In the genomic region with DNA sequence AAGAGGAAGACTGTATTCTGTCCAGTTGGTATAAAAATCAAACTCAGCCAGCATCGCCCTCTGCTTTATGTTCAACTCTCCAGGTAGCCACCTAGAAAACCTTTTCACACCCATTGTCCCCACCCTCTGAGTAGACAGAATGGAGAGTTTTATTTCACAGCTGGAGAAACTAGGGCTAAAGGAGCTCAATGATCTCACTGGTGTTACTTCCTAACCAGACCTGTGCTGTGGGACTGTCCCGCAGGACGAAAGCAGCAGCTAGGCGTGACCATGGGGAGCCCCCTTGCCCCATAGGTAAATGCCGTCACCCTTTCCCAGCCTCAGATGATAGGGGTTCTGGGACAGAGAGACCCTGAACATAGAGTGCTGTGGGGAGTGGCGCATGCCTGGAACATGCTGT, we compare ENCODE assay signal across 17 cellular contexts.
DNase-seq lines count a peak whose midpoint lies in the region; ATAC-seq, FAIRE-seq and TF ChIP-seq lines count a peak whose summit lies in the region.
"Had no signal": no experiment of that assay in that cellular context is flagged by ENCODE, and none has a peak within 500 bp of the region (broad histone marks: within the 10 kb centered on the region; RNA-seq: fewer than 3 reads in every experiment).

No MANE protein-coding gene starts in this region.

- H3K4me1 Mint-ChIP-seq in endothelial cell (ENCODE audit: unreplicated experiment) = peaks cover 10% of the 10 kb centered on the region
- peaks cover 14% of the 10 kb centered on the region for H3K4me1 Mint-ChIP-seq in type B pancreatic cell (ENCODE audit: unreplicated experiment)

- H3K9me3 Mint-ChIP-seq in endothelial cell (ENCODE audit: unreplicated experiment) (no peaks in the 10 kb centered on the region), type B pancreatic cell (no peaks in the 10 kb centered on the region)
- H3K9me3 Mint-ChIP-seq: IgD-negative memory B cell had no signal

- H3K4me1 ChIP-seq in OCI-LY7 (ENCODE audit: insufficient read depth, low read length, poor library complexity, severe bottlenecking) = no peaks in the 10 kb centered on the region
- H3K4me1 ChIP-seq: foreskin keratinocyte had no signal

- no peaks in the 10 kb centered on the region for H4K20me1 ChIP-seq in OCI-LY7 (ENCODE audit: insufficient read depth, low read length)

- TF ChIP-seq CTCF in endothelial cell (IDR thresholded peaks at IDR 0.05; ENCODE audit: unreplicated experiment) (no peak), OCI-LY7 (conservative IDR thresholded peaks at IDR 0.05; ENCODE audit: low read length) (no peak), type B pancreatic cell (conservative IDR thresholded peaks at IDR 0.05) (no peak)

- H3K9me3 ChIP-seq in OCI-LY7 (ENCODE audit: low read length) = no peaks in the 10 kb centered on the region
- H3K9me3 ChIP-seq: Caco-2, left lung, upper lobe of left lung had no signal

- no peak for TF ChIP-seq POLR2A in GM12892 (IDR thresholded peaks at IDR 0.05; ENCODE audit: low read depth, low read length)

- H3K4me3 ChIP-seq in OCI-LY7 (ENCODE audit: low read depth, low read length, poor library complexity, severe bottlenecking) = no peak overlapping the region
- H3K4me3 ChIP-seq: left lung, upper lobe of left lung had no signal

- DNase-seq in GM12892 (ENCODE audit: insufficient read length) (no peak), endothelial cell (ENCODE audit: low spot score) (no peak), OCI-LY7 (ENCODE audit: low spot score) (no peak), type B pancreatic cell (ENCODE audit: extremely low spot score, unreplicated experiment) (no peak)
- DNase-seq in activated CD4-positive, alpha-beta T cell treated with anti-CD3 and anti-CD28 coated beads for 4 hours = no peak
- DNase-seq: Caco-2, foreskin keratinocyte, left lung, MV-4-11, NCI-H2107, NCI-H774, upper lobe of left lung had no signal

- intact Hi-C loops in OCI-LY7 (cut with micrococcal nuclease; ENCODE audit: unreplicated experiment) = loop anchor here (10.0 kb wide), 1 partner anchor 595 kb away; no protein-coding TSS in a partner anchor

- H2AFZ ChIP-seq in OCI-LY7 (ENCODE audit: low read length) = no peak overlapping the region

- peak; percentile 89 for FAIRE-seq in GM12892 (lab: Jason Lieb, UNC)
- FAIRE-seq: G401.6 had no signal

- H3K36me3 Mint-ChIP-seq in endothelial cell (ENCODE audit: low read depth, unreplicated experiment) (no peaks in the 10 kb centered on the region), type B pancreatic cell (no peaks in the 10 kb centered on the region)
- H3K36me3 Mint-ChIP-seq: IgD-negative memory B cell had no signal

- H3K36me3 ChIP-seq in OCI-LY7 (ENCODE audit: insufficient read depth, low read length) = no peaks in the 10 kb centered on the region
- H3K36me3 ChIP-seq: left lung, upper lobe of left lung had no signal

- no peak overlapping the region for H3K4me2 ChIP-seq in OCI-LY7 (ENCODE audit: low read length)

- POLR2A ChIA-PET in OCI-LY7 (lab: Charles Lee) = interaction anchor here (0.6 kb wide), 1 partner anchor 1872 kb away, joined by 3 read pairs; no protein-coding TSS in a partner anchor

- ATAC-seq in GM21360 (IDR thresholded peaks at IDR 0.05; ENCODE audit: unreplicated experiment) (peak; percentile 40), HG03039 (IDR thresholded peaks at IDR 0.05; ENCODE audit: unreplicated experiment) (peak; percentile 42), GM18909 (IDR thresholded peaks at IDR 0.05; ENCODE audit: poor library complexity, unreplicated experiment) (no peak)
- ATAC-seq: foreskin keratinocyte, left lung had no signal

- peak overlapping the region; percentile 17 for H3K27ac Mint-ChIP-seq in endothelial cell (ENCODE audit: unreplicated experiment)
- H3K27ac Mint-ChIP-seq in type B pancreatic cell = no peak overlapping the region

- no TSS peak for BruUV-seq in OCI-LY7 (replicated peaks; lab: Mats Ljungman, UMichigan)

- H3K27ac ChIP-seq in OCI-LY7 (ENCODE audit: low read depth, low read length, poor library complexity, severe bottlenecking) = no peak overlapping the region
- H3K27ac ChIP-seq: foreskin keratinocyte, left lung, upper lobe of left lung had no signal

- H3K79me2 ChIP-seq in OCI-LY7 (ENCODE audit: insufficient read depth, low read depth, low read length) = no peaks in the 10 kb centered on the region

- CTCF ChIA-PET in OCI-LY7 (lab: Charles Lee; ENCODE audit: unreplicated experiment) = no interaction called here

- H3K4me3 Mint-ChIP-seq in endothelial cell (ENCODE audit: unreplicated experiment) (no peak overlapping the region), type B pancreatic cell (no peak overlapping the region)
- H3K4me3 Mint-ChIP-seq: IgD-negative memory B cell had no signal

- no peaks in the 10 kb centered on the region for H3K9me2 ChIP-seq in OCI-LY7 (ENCODE audit: insufficient read depth, low read length)

- H3K27me3 Mint-ChIP-seq in endothelial cell (ENCODE audit: unreplicated experiment) = peaks cover 2% of the 10 kb centered on the region
- no peaks in the 10 kb centered on the region for H3K27me3 Mint-ChIP-seq in type B pancreatic cell
